Comparison of ENCODE assay signal across 10 cellular contexts in genomic region chr2:230825354-230825753, GRCh38.
"Had no signal": no experiment of that assay in that cellular context is flagged by ENCODE, and none has a peak within 500 bp of the region (broad histone marks: within the 10 kb centered on the region; RNA-seq: fewer than 3 reads in every experiment).

No MANE protein-coding gene starts in this region.

- DNase-seq: GM23248, GOT3, H7, H9, HCEC 1CT, HFFc6 had no signal

- H3K27ac ChIP-seq: GM23248 had no signal

- H3K9me3 ChIP-seq: HAP-1 had no signal

- H3K4me2 ChIP-seq: GM23338 had no signal

- H3K4me3 ChIP-seq: GM23338, HAP-1 had no signal

- H3K9ac ChIP-seq: GM23248 had no signal

- ATAC-seq: GM23338 had no signal

- FAIRE-seq: H1, H54 had no signal

- H3K36me3 ChIP-seq: HAP-1 had no signal

- H2AFZ ChIP-seq: GM23248, GM23338 had no signal
